ENCODE assay signal across 18 cellular contexts in the genomic region with DNA sequence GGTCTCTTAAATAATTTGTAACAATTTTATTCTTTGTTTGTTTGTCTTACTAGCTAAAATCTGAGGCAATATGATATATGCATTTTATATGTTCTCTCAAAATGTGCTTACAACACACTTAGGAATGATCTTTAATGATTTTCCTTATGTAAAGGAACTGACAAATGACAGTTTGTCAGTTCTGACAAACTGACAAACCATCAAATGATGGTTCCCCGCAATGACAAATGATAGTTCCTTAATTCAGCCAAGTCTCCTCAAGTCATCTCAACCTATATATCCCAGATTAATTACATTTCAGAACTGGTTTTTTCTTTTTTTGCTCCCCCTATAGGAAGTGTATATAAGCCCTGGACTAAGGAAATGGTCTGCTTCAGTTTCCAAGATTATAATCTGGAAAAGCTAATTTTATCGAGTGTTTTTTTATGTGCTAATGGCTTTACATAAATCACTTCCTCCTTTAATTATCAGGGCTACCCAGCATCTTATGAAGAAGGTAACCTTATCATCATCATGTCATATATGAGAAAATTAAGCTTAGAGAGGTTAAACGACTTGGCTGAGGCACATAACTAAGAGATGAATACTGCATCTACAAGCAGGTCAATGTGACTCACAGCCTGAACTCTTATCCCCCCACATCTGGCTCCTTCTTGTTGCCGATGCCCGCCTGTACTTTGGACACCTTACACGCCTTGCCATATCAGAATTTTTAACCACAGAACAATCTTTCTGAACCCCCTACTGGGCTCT.
DNase-seq lines count a peak whose midpoint lies in the region; ATAC-seq, FAIRE-seq and TF ChIP-seq lines count a peak whose summit lies in the region.
"Had no signal": no experiment of that assay in that cellular context is flagged by ENCODE, and none has a peak within 500 bp of the region (broad histone marks: within the 10 kb centered on the region; RNA-seq: fewer than 3 reads in every experiment).

No MANE protein-coding gene starts in this region.

- H3K4me1 ChIP-seq in HepG2 (ENCODE audit: insufficient read depth, low read length) = peaks cover 16% of the 10 kb centered on the region
- no peaks in the 10 kb centered on the region for H3K4me1 ChIP-seq in right lobe of liver

- peaks cover 3% of the 10 kb centered on the region for H3K79me2 ChIP-seq in HepG2 (ENCODE audit: insufficient read depth, low read length)

- intact Hi-C loops in HepG2 (cut with micrococcal nuclease; ENCODE audit: unreplicated experiment) (no loop called here), right lobe of liver (cut with DNase I) (no loop called here)

- no peak overlapping the region for H2AFZ ChIP-seq in HepG2 (ENCODE audit: low read length)
- H2AFZ ChIP-seq: GM23248 had no signal

- CTCF ChIA-PET in HepG2 (lab: Yijun Ruan, JAX; ENCODE audit: low intra/inter-chr PET ratio, low total read pairs) = no interaction called here

- POLR2A ChIA-PET in HepG2 (lab: Yijun Ruan, JAX) = no interaction called here

- TF ChIP-seq POLR2A in HepG2 (IDR thresholded peaks at IDR 0.05; ENCODE audit: insufficient read depth in 1 of 2, low read depth in 2 of 2, low read length in 2 of 2) (no peak), right lobe of liver (IDR thresholded peaks at IDR 0.05) (no peak)

- in situ Hi-C loops in HepG2 (cut with HindIII; ENCODE audit: extremely low pct_ligation_motif_present, low pct_unique_long_range_greater_than_20kb) = no loop called here
- in situ Hi-C loops in brain microvascular endothelial cell (cut with HindIII; ENCODE audit: low pct_ligation_motif_present, low sequenced_read_pairs) = no loop called here

- 73% methylated on average over 6 of the region's 6 CpGs for WGBS in HepG2 (ENCODE audit: low lambda C conversion rate)
- 77% methylated on average over 6 of the region's 6 CpGs for WGBS in right lobe of liver (ENCODE audit: insufficient coverage, low coverage, low lambda C conversion rate, missing lambda C conversion rate)

- H3K27me3 ChIP-seq in HepG2 (ENCODE audit: control insufficient read depth in 1 of 2, insufficient read depth in 2 of 2, low read length in 2 of 2) (no peaks in the 10 kb centered on the region; a peak in 1 of 5 replicates), right lobe of liver (no peaks in the 10 kb centered on the region), brain microvascular endothelial cell (replicated peaks) (no peaks in the 10 kb centered on the region)

- no peak for TF ChIP-seq RAD21 in HepG2 (CRISPR knock-in tag; IDR thresholded peaks at IDR 0.05)

- no peak overlapping the region for H3K4me2 ChIP-seq in HepG2 (ENCODE audit: low read depth, low read length)

- TF ChIP-seq CTCF in HepG2 (CRISPR knock-in tag; IDR thresholded peaks at IDR 0.05) (no peak), right lobe of liver (IDR thresholded peaks at IDR 0.05) (no peak), brain microvascular endothelial cell (IDR thresholded peaks at IDR 0.05; ENCODE audit: low read depth, low read length, missing control alignments) (no peak), retinal pigment epithelial cell (conservative IDR thresholded peaks at IDR 0.05; ENCODE audit: low read depth, low read length) (no peak)

- H3K36me3 ChIP-seq in HepG2 (replicated peaks in 1 of 2; ENCODE audit: control insufficient read depth in 1 of 2, insufficient read depth in 2 of 2, low read length in 2 of 2) (peaks cover 0 to 12% of the 10 kb centered on the region in 2 experiments; a peak in 3 of 5 replicates), right lobe of liver (no peaks in the 10 kb centered on the region), brain microvascular endothelial cell (replicated peaks) (no peaks in the 10 kb centered on the region)

- H4K20me1 ChIP-seq in HepG2 (ENCODE audit: insufficient read depth, low read length) = 0 out of 2 replicates have a peak, but pooled peaks cover 8% of the 10 kb centered on the region

- BruUV-seq in HepG2 (replicated peaks; lab: Mats Ljungman, UMichigan) = TSS peak; percentile 36

- H3K4me3 ChIP-seq in HepG2 (replicated peaks in 1 of 3; ENCODE audit: insufficient read depth in 1 of 3, low read depth in 2 of 3, low read length in 3 of 3) (no peak overlapping the region), right lobe of liver (no peak overlapping the region), brain microvascular endothelial cell (ENCODE audit: low read depth, low read length) (no peak overlapping the region), retinal pigment epithelial cell (ENCODE audit: low read length) (no peak overlapping the region)
- H3K4me3 ChIP-seq: GM23248 had no signal

- H3K27ac ChIP-seq in HepG2 (ENCODE audit: extremely low read length, insufficient read depth, low read length) (no peak overlapping the region), right lobe of liver (no peak overlapping the region), brain microvascular endothelial cell (no peak overlapping the region), substantia nigra (ENCODE audit: low read depth, low read length, poor library complexity, severe bottlenecking) (no peak overlapping the region)
- H3K27ac ChIP-seq: GM23248, HL-60, RWPE1 had no signal

- DNase-seq in HepG2 (ENCODE audit: low spot score) (no peak), right lobe of liver (no peak), RKO (ENCODE audit: low spot score) (peak; percentile 25), brain microvascular endothelial cell (peak; percentile 14), retinal pigment epithelial cell (ENCODE audit: low read depth) (peak; percentile 20), midbrain (lab: John Stamatoyannopoulos, UW) (no peak), UCSD-AML1 (lab: John Stamatoyannopoulos, UW; ENCODE audit: unreplicated experiment) (no peak), substantia nigra (lab: John Stamatoyannopoulos, UW) (no peak)
- DNase-seq: 8988T, C1 segment of cervical spinal cord, COR-L47, GDM1, GM23248, NCI-H187 treated with DMSO at 0.1 percent for 48 hours, NCI-H2171, NCI-H510A treated with DMSO at 0.1 percent for 48 hours had no signal

- H3K9ac ChIP-seq in HepG2 (ENCODE audit: insufficient read depth, low read depth, low read length) = no peak overlapping the region
- H3K9ac ChIP-seq: GM23248 had no signal

- H3K9me3 ChIP-seq in HepG2 (ENCODE audit: low read length) (no peaks in the 10 kb centered on the region), right lobe of liver (no peaks in the 10 kb centered on the region)

- no peak for TF ChIP-seq EP300 in HepG2 (IDR thresholded peaks at IDR 0.05; ENCODE audit: low read depth in 2 of 2, low read length in 2 of 2)
- TF ChIP-seq EP300 in HepG2 (CRISPR knock-in tag; IDR thresholded peaks at IDR 0.05; ENCODE audit: borderline replicate concordance) = no peak

- ATAC-seq in HepG2 (no peak), right lobe of liver (no peak)

- FAIRE-seq in HepG2 (lab: Jason Lieb, UNC) = no peak

TF ChIP-seq in HepG2, 621 proteins besides CTCF, POLR2A, EP300 and RAD21:
- no peak for TF ChIP-seq RARA (CRISPR knock-in tag; IDR thresholded peaks at IDR 0.05)
- TF ChIP-seq, protein P1, sequence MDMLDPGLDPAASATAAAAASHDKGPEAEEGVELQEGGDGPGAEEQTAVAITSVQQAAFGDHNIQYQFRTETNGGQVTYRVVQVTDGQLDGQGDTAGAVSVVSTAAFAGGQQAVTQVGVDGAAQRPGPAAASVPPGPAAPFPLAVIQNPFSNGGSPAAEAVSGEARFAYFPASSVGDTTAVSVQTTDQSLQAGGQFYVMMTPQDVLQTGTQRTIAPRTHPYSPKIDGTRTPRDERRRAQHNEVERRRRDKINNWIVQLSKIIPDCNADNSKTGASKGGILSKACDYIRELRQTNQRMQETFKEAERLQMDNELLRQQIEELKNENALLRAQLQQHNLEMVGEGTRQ (IDR thresholded peaks at IDR 0.05; ENCODE audit: low read depth, low read length) = no peak
- TF ChIP-seq, protein P1 (CRISPR knock-in tag; IDR thresholded peaks at IDR 0.05; ENCODE audit: borderline replicate concordance) = no peak
- no peak for TF ChIP-seq ZNF296 (CRISPR knock-in tag; conservative IDR thresholded peaks at IDR 0.05)
- TF ChIP-seq ZNF468 (CRISPR knock-in tag; IDR thresholded peaks at IDR 0.05) = no peak
- no peak for TF ChIP-seq ZNF674 (CRISPR knock-in tag; IDR thresholded peaks at IDR 0.05; ENCODE audit: low read depth)
- no peak for TF ChIP-seq ZNF773 (CRISPR knock-in tag; IDR thresholded peaks at IDR 0.05; ENCODE audit: borderline replicate concordance)
- TF ChIP-seq ZNF562 (CRISPR knock-in tag; IDR thresholded peaks at IDR 0.05; ENCODE audit: borderline replicate concordance) = no peak
- TF ChIP-seq ZNF546 (CRISPR knock-in tag; conservative IDR thresholded peaks at IDR 0.05) = no peak

Comparison
In these comparisons a context has a peak if more than half of its experiments do, and no peak if none do; other contexts are left out.
1. DNase-seq: peak in RKO (single experiment), brain microvascular endothelial cell (single experiment) and retinal pigment epithelial cell (single experiment); none in HepG2 (single experiment), right lobe of liver (0 of 3), midbrain (single experiment), UCSD-AML1 (single experiment) and substantia nigra (0 of 49).